ENCODE assay signal across 19 cellular contexts in the genomic region with DNA sequence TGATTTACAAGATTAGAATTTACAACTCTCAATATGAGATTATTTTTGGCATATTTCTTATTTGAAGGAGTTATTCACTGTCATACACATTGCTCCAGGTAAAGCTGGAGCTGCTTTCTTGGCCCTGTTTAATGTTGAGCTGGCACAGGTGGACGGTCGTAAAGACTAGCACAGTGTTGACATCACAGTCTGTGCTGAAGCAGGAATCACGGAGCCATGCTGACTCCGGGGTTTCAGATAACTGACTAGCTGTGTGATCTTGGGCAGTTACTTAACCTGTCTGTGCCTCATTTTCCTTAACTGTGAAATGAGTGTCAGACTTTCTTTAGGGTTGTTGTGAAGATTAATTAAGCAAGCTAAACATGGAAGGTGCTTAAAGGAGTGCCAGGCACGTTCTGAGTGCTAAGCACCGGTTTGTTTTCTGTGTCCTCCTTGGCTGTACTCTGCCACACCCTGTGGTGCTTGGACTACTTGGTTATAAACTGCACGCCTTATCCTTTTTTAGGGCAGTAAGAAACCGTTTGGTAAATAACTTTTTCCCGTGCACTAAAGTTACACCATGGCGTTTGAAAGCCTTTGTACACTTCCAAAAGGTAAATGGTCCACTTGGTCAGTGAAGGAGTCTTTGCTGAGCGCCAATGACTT. TPM values are rescaled to one million over a fixed set of nuclear protein-coding genes. Genes with fewer than 3 reads are reported as not detected.
A peak's percentile ranks its signal among the peaks of the same experiment; 100 is the strongest.
DNase-seq lines count a peak whose midpoint lies in the region; ATAC-seq, FAIRE-seq and TF ChIP-seq lines count a peak whose summit lies in the region.
"Had no signal": no experiment of that assay in that cellular context is flagged by ENCODE, and none has a peak within 500 bp of the region (broad histone marks: within the 10 kb centered on the region; RNA-seq: fewer than 3 reads in every experiment).

No MANE protein-coding gene starts in this region.

- ATAC-seq in mucosa of descending colon, result peak; percentile 94
- ATAC-seq in GM21367 (IDR thresholded peaks at IDR 0.05; ENCODE audit: unreplicated experiment), result no peak
- ATAC-seq: CD8-positive, alpha-beta T cell had no signal

- in situ Hi-C loops in transverse colon (cut with MboI; ENCODE audit: low pct_ligation_motif_present in 1 of 4, low pct_unique_long_range_greater_than_20kb in 1 of 4, low sequenced_read_pairs in 3 of 4), result no loop called here

- TF ChIP-seq POLR2A in transverse colon (IDR thresholded peaks at IDR 0.05) (no peak), GM12891 (IDR thresholded peaks at IDR 0.05; ENCODE audit: low read depth, low read length) (no peak)

- TF ChIP-seq EP300 in transverse colon (IDR thresholded peaks at IDR 0.05; ENCODE audit: low read depth), result no peak

- 63 to 71% methylated on average over 9 to 11 of the region's 11 CpGs for WGBS in transverse colon (ENCODE audit: low coverage in 1 of 2), 2 donors

- H3K4me1 ChIP-seq in mucosa of descending colon (ENCODE audit: low read depth) (no peaks in the 10 kb centered on the region), transverse colon (peaks cover 0 to 13% (median 10%) of the 10 kb centered on the region in 4 donors), ascending aorta (no peaks in the 10 kb centered on the region)
- H3K4me1 ChIP-seq: Caco-2 had no signal

- H3K36me3 ChIP-seq in mucosa of descending colon (ENCODE audit: low read depth) (no peaks in the 10 kb centered on the region), transverse colon (peaks cover 0 to 20% (median 9%) of the 10 kb centered on the region in 4 donors), ascending aorta (peaks cover 12 to 56% of the 10 kb centered on the region in 2 donors)

- H3K27me3 ChIP-seq in transverse colon (no peaks in the 10 kb centered on the region), ascending aorta (no peaks in the 10 kb centered on the region)

- no peak for FAIRE-seq in GM12891 (lab: Jason Lieb, UNC)
- FAIRE-seq: GM12892, H1 had no signal

- TF ChIP-seq CTCF in LNCaP clone FGC (IDR thresholded peaks at IDR 0.05; ENCODE audit: control insufficient read depth, extremely low read depth, insufficient read depth) (no peak), VCaP (conservative IDR thresholded peaks at IDR 0.05) (no peak), mucosa of descending colon (IDR thresholded peaks at IDR 0.05) (no peak), transverse colon (IDR thresholded peaks at IDR 0.05) (no peak), ascending aorta (IDR thresholded peaks at IDR 0.05) (no peak)

- peak overlapping the region; percentile 36 for H3K27ac ChIP-seq in VCaP
- peak overlapping the region in 2 of 4 donors; percentile 23 to 42 for H3K27ac ChIP-seq in transverse colon
- no peak overlapping the region for H3K27ac ChIP-seq in ascending aorta
- H3K27ac ChIP-seq: GM23248 had no signal

- H3K4me3 ChIP-seq in LNCaP clone FGC (ENCODE audit: low read depth, low read length) (no peak overlapping the region), mucosa of descending colon (no peak overlapping the region), transverse colon (no peak overlapping the region), ascending aorta (no peak overlapping the region)
- H3K4me3 ChIP-seq: GM23248 had no signal

- peak; percentile 76 for DNase-seq in LNCaP clone FGC (ENCODE audit: low read depth)
- DNase-seq in mucosa of descending colon, result peak in 2 of 3 donors; percentile 43
- DNase-seq in transverse colon, result peak; percentile 39
- no peak for DNase-seq in ascending aorta (ENCODE audit: low spot score in 2 of 2)
- no peak for DNase-seq in stimulated activated CD4-positive, alpha-beta T cell treated with anti-CD3 and anti-CD28 coated beads, Interleukin-4, amount 100 ng/mL, for 24 hours
- no peak for DNase-seq in GM12891 (ENCODE audit: insufficient read length, low spot score)
- DNase-seq: C1 segment of cervical spinal cord; CD8-positive, alpha-beta T cell; DMS153; DMS79; GF-D8; GM23248; H7; HCEC 1CT had no signal

- H3K9me3 ChIP-seq in mucosa of descending colon (no peaks in the 10 kb centered on the region), transverse colon (no peaks in the 10 kb centered on the region), ascending aorta (no peaks in the 10 kb centered on the region)
- H3K9me3 ChIP-seq: Caco-2 had no signal

- intact Hi-C loops in mucosa of descending colon (cut with DNase I, micrococcal nuclease), result no loop called here
- intact Hi-C loops in transverse colon (cut with DNase I; ENCODE audit: low total_unique reads), result no loop called here
- intact Hi-C loops in ascending aorta (cut with DNase I), result no loop called here

TF ChIP-seq in GM12891, 5 proteins besides CTCF, POLR2A, EP300 and RAD21:
- TF ChIP-seq POU2F2 (IDR thresholded peaks at IDR 0.05; ENCODE audit: low read depth, low read length), result no peak
- TF ChIP-seq PAX5 (IDR thresholded peaks at IDR 0.05; ENCODE audit: insufficient read depth, low read length, severe bottlenecking), result no peak
- no peak for TF ChIP-seq POLR2AphosphoS5 (IDR thresholded peaks at IDR 0.05; ENCODE audit: low read depth, low read length)
- TF ChIP-seq TAF1 (IDR thresholded peaks at IDR 0.05; ENCODE audit: low read depth, low read length), result no peak
- TF ChIP-seq SPI1 (IDR thresholded peaks at IDR 0.05; ENCODE audit: low read depth, low read length), result no peak

RNA-seq across cellular contexts. Expression of a gene that starts 47.7 kb away (rescaled TPM):
- total RNA-seq in mucosa of descending colon (10 to 100 TPM; 19.2 to 31.6 (median 30.8) TPM), transverse colon (100 to 1,000 TPM in 1 of 4 donors, 10 to 100 TPM in 3; 24.3 to 105 (median 51.5) TPM), ascending aorta (7.6 TPM)
- polyA plus RNA-seq in GM12891 (2012; ENCODE audit: low read depth, missing spikeins), result 7.6 TPM

Comparison
In these comparisons a context has a peak if more than half of its experiments do, and no peak if none do; other contexts are left out.
1. DNase-seq: peak in LNCaP clone FGC (single experiment), mucosa of descending colon (2 of 3) and transverse colon (single experiment); none in ascending aorta (0 of 2), stimulated activated CD4-positive, alpha-beta T cell treated with anti-CD3 and anti-CD28 coated beads, Interleukin-4, amount 100 ng/mL, for 24 hours (single experiment) and GM12891 (single experiment).